In the genomic region with DNA sequence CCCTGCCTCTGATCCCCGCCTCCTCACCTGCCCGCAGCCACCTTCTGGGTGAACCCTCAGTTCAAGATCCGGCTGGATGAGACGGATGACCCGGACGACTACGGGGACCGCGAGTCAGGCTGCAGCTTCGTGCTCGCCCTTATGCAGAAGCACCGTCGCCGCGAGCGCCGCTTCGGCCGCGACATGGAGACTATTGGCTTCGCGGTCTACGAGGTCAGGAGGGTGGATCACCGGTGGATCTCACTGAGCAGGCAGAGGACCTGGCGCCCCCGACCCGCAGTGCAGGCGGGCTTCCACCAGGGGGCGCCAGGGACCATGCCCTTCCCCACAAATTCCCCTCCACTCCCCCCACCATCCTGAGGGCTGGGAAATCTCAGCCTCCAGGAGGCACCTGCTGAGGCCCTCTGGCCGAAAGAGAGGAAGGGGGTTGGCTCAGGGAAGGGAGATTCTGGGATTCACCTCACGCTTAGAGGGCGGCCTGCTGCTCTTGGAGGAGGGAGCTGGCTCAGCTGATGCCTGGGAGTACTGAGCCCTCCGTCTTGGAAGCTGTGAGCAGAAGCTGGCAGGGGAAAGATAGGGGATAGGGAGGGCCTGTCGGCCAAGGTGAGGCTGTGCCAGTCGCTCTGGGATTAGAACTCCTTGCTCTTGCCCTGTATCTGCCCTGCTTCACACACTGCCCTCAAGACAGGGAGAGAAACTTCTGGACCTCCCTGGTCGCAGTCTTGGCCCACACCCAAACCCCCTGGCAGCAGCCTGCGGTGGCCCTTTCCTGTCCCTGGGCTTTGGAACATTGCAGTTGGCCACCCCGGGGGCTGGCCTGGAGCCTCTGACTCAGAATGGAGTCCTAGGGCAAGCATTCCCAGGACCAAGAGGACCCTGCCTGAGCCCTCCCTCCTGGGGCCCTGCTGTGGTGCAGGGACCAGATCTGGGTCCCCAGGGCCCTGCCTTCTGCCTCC, we compare ENCODE assay signal across 9 cellular contexts. TPM values are rescaled to one million over a fixed set of nuclear protein-coding genes. Genes with fewer than 3 reads are reported as not detected.
DNase-seq lines count a peak whose midpoint lies in the region; ATAC-seq and TF ChIP-seq lines count a peak whose summit lies in the region.
"Had no signal": no experiment of that assay in that cellular context is flagged by ENCODE, and none has a peak within 500 bp of the region (broad histone marks: within the 10 kb centered on the region; RNA-seq: fewer than 3 reads in every experiment).

No MANE protein-coding gene starts in this region.

- H3K4me1 ChIP-seq in CD8-positive, alpha-beta T cell (ENCODE audit: insufficient read depth, low read length), result no peaks in the 10 kb centered on the region
- H3K4me1 ChIP-seq in HCT116 (ENCODE audit: control insufficient read depth in 1 of 2, insufficient read depth in 2 of 2, low read length in 2 of 2) (no peaks in the 10 kb centered on the region; a peak in 1 of 4 replicates), mammary epithelial cell (ENCODE audit: insufficient read depth, low read length) (no peaks in the 10 kb centered on the region)

- TF ChIP-seq POLR2A in HCT116 (IDR thresholded peaks at IDR 0.05; ENCODE audit: borderline replicate concordance, extremely low read depth, insufficient read depth, insufficient read length), result no peak

- H3K4me3 ChIP-seq in CD8-positive, alpha-beta T cell (ENCODE audit: low read depth, low read length), result no peak overlapping the region
- H3K4me3 ChIP-seq in HCT116 (replicated peaks in 1 of 2; ENCODE audit: low read depth in 1 of 2, low read length in 2 of 2), result no peak overlapping the region
- H3K4me3 ChIP-seq in mammary epithelial cell (replicated peaks in 1 of 3; ENCODE audit: insufficient read depth in 1 of 3, low read depth in 2 of 3, low read length in 3 of 3), result no peak overlapping the region
- no peak overlapping the region for H3K4me3 ChIP-seq in kidney epithelial cell (ENCODE audit: low read depth, low read length)

- peak; percentile 72 for TF ChIP-seq RAD21 in HCT116 (IDR thresholded peaks at IDR 0.05; ENCODE audit: low read depth)

- ATAC-seq in CD8-positive, alpha-beta T cell, result peak; percentile 75
- ATAC-seq in HCT116, result peak; percentile 86
- ATAC-seq in HG03520 (IDR thresholded peaks at IDR 0.05; ENCODE audit: unreplicated experiment), result no peak
- no peak for ATAC-seq in GM21381 (IDR thresholded peaks at IDR 0.05; ENCODE audit: unreplicated experiment)

- no peaks in the 10 kb centered on the region for H3K9me3 Mint-ChIP-seq in CD8-positive, alpha-beta T cell
- H3K9me3 Mint-ChIP-seq: T-helper 1 cell treated with Interleukin-12 subunit alpha and Interleukin-12 subunit beta and Interleukin-4 antibody, amounts not matched to agents 30 μg/mL and 1 μg/mL, for 36 hours had no signal

- H3K27ac Mint-ChIP-seq in CD8-positive, alpha-beta T cell, result no peak overlapping the region
- H3K27ac Mint-ChIP-seq: T-helper 1 cell treated with Interleukin-12 subunit alpha and Interleukin-12 subunit beta and Interleukin-4 antibody, amounts not matched to agents 30 μg/mL and 1 μg/mL, for 36 hours had no signal

- H3K9ac ChIP-seq in HCT116 (ENCODE audit: low read length) (no peak overlapping the region), mammary epithelial cell (ENCODE audit: insufficient read depth, low read length) (no peak overlapping the region)

- no peak overlapping the region for H3K4me3 Mint-ChIP-seq in CD8-positive, alpha-beta T cell
- H3K4me3 Mint-ChIP-seq: T-helper 1 cell treated with Interleukin-12 subunit alpha and Interleukin-12 subunit beta and Interleukin-4 antibody, amounts not matched to agents 30 μg/mL and 1 μg/mL, for 36 hours had no signal

- no peaks in the 10 kb centered on the region for H3K9me3 ChIP-seq in CD8-positive, alpha-beta T cell (ENCODE audit: low read length)
- H3K9me3 ChIP-seq in HCT116 (ENCODE audit: control insufficient read depth in 1 of 2, insufficient read depth in 1 of 2, low read depth in 1 of 2, low read length in 2 of 2) (no peaks in the 10 kb centered on the region), mammary epithelial cell (replicated peaks; ENCODE audit: insufficient read depth, low read length) (no peaks in the 10 kb centered on the region)

- dilution Hi-C loops in mammary epithelial cell (cut with HindIII; ENCODE audit: low sequenced_read_pairs), result no loop called here

- H3K4me2 ChIP-seq in HCT116 (ENCODE audit: low read length) (no peak overlapping the region), mammary epithelial cell (ENCODE audit: insufficient read depth, low read depth, low read length) (no peak overlapping the region)

- no peaks in the 10 kb centered on the region for H4K20me1 ChIP-seq in HCT116 (ENCODE audit: insufficient read depth)
- H4K20me1 ChIP-seq in mammary epithelial cell (ENCODE audit: insufficient read depth, low read length), result no peaks in the 10 kb centered on the region

- H3K27me3 Mint-ChIP-seq in CD8-positive, alpha-beta T cell (ENCODE audit: low read depth), result no peaks in the 10 kb centered on the region

- no peaks in the 10 kb centered on the region for H3K9me2 ChIP-seq in HCT116 (ENCODE audit: insufficient read depth)

- H2AFZ ChIP-seq in HCT116 (ENCODE audit: low read depth, low read length, poor library complexity, severe bottlenecking) (no peak overlapping the region), mammary epithelial cell (ENCODE audit: low read depth, low read length) (no peak overlapping the region)

- H3K4me1 Mint-ChIP-seq in CD8-positive, alpha-beta T cell (ENCODE audit: low read depth), result peaks cover 4% of the 10 kb centered on the region

- peaks cover 18% of the 10 kb centered on the region for H3K36me3 ChIP-seq in CD8-positive, alpha-beta T cell (ENCODE audit: insufficient read depth, low read length)
- H3K36me3 ChIP-seq in HCT116 (ENCODE audit: control insufficient read depth in 1 of 2, insufficient read depth in 2 of 2, low read length in 2 of 2), result peaks cover 15 to 47% of the 10 kb centered on the region in 2 experiments
- peaks cover 38% of the 10 kb centered on the region for H3K36me3 ChIP-seq in mammary epithelial cell (ENCODE audit: insufficient read depth, low read length)
- peaks cover 8% of the 10 kb centered on the region for H3K36me3 ChIP-seq in kidney epithelial cell (ENCODE audit: control insufficient read depth, insufficient read depth, low read length)

- TF ChIP-seq CTCF in CD8-positive, alpha-beta T cell (IDR thresholded peaks at IDR 0.05), result peak; percentile 93
- peak; percentile 71 to 96 (median 95) for TF ChIP-seq CTCF in HCT116 (IDR thresholded peaks at IDR 0.05 in 2 of 3, conservative IDR thresholded peaks at IDR 0.05 in 1 of 3; ENCODE audit: borderline replicate concordance in 1 of 3, insufficient read depth in 1 of 3, low read depth in 2 of 3, low read length in 2 of 3)
- TF ChIP-seq CTCF in mammary epithelial cell (conservative IDR thresholded peaks at IDR 0.05 in 1 of 2, IDR thresholded peaks at IDR 0.05 in 1 of 2; ENCODE audit: extremely low read depth in 1 of 2, insufficient read depth in 1 of 2, low read depth in 1 of 2, low read length in 2 of 2), result peak; percentile 54 to 76
- peak; percentile 98 for TF ChIP-seq CTCF in kidney epithelial cell (IDR thresholded peaks at IDR 0.05; ENCODE audit: insufficient read depth, low read length, poor library complexity, severe bottlenecking)

- POLR2A ChIA-PET in CD8-positive, alpha-beta T cell (lab: Charles Lee), result interaction anchor here (0.6 to 0.9 kb wide), 2 partner anchors 26 to 127 kb away, joined by 3 read pairs; no protein-coding TSS in a partner anchor
- POLR2A ChIA-PET in HCT116 (lab: Charles Lee), result no interaction called here

- CTCF ChIA-PET in CD8-positive, alpha-beta T cell (lab: Charles Lee), result interaction anchor here (0.6 to 5.4 kb wide), 16 partner anchors 9 to 301 kb away, joined by 3 to 51 read pairs (median 3); partner anchors contain the start of genes CAPN1 and CDC42EP2
- CTCF ChIA-PET in HCT116 (lab: Charles Lee), result no interaction called here
- CTCF ChIA-PET in mammary epithelial cell (lab: Charles Lee; ENCODE audit: low non-redundant PET), result no interaction called here

- 67% methylated on average over 28 of the region's 38 CpGs for WGBS in mammary epithelial cell (ENCODE audit: low coverage, missing lambda C conversion rate)

- in situ Hi-C loops in mammary epithelial cell (cut with MboI; ENCODE audit: low sequenced_read_pairs in 2 of 2), result no loop called here

- H3K27me3 ChIP-seq in CD8-positive, alpha-beta T cell (ENCODE audit: insufficient read depth, low read length), result no peaks in the 10 kb centered on the region
- H3K27me3 ChIP-seq in HCT116 (ENCODE audit: insufficient read depth, low read length) (no peaks in the 10 kb centered on the region), mammary epithelial cell (ENCODE audit: insufficient read depth, low read length) (no peaks in the 10 kb centered on the region), kidney epithelial cell (ENCODE audit: control insufficient read depth, insufficient read depth, low read length) (no peaks in the 10 kb centered on the region)

- no peaks in the 10 kb centered on the region for H3K79me2 ChIP-seq in HCT116 (ENCODE audit: insufficient read depth, low read length)
- H3K79me2 ChIP-seq in mammary epithelial cell (ENCODE audit: insufficient read depth, low read length), result peaks cover 6% of the 10 kb centered on the region

- RAD21 ChIA-PET in HCT116 (lab: Charles Lee; ENCODE audit: low non-redundant PET in 1 of 2, low total read pairs in 2 of 2, uncharacterized antibody in 2 of 2, unreplicated experiment in 2 of 2), result no interaction called here

- H3K36me3 Mint-ChIP-seq in CD8-positive, alpha-beta T cell, result peaks cover 61% of the 10 kb centered on the region

- no peak overlapping the region for H3K27ac ChIP-seq in CD8-positive, alpha-beta T cell (ENCODE audit: low read depth, low read length)
- H3K27ac ChIP-seq in HCT116 (ENCODE audit: low read depth, low read length) (no peak overlapping the region), mammary epithelial cell (ENCODE audit: insufficient read depth, low read depth, low read length) (no peak overlapping the region)

- intact Hi-C loops in CD8-positive, alpha-beta T cell (cut with DNase I, micrococcal nuclease), result loop anchor here (1.0 to 10.0 kb wide), 5 partner anchors 50 to 312 kb away; no protein-coding TSS in a partner anchor
- intact Hi-C loops in HCT116 (cut with micrococcal nuclease), result loop anchor here (2.0 kb wide), 1 partner anchor 50 kb away; no protein-coding TSS in a partner anchor
- intact Hi-C loops in mammary epithelial cell (cut with micrococcal nuclease), result loop anchor here (1.0 kb wide), 1 partner anchor 49 kb away; no protein-coding TSS in a partner anchor

- BruUV-seq in HCT116 (replicated peaks; lab: Mats Ljungman, UMichigan) (no TSS peak), mammary epithelial cell (replicated peaks; lab: Mats Ljungman, UMichigan) (no TSS peak)

- peak in 5 of 7 experiments; percentile 16 to 66 (median 48) for DNase-seq in CD8-positive, alpha-beta T cell
- no peak for DNase-seq in HCT116 (ENCODE audit: low read depth, low spot score)
- peak; percentile 29 for DNase-seq in T follicular helper cell (ENCODE audit: low read depth)
- DNase-seq in mammary epithelial cell, result no peak
- DNase-seq in kidney epithelial cell (ENCODE audit: low read depth), result no peak
- peak; percentile 74 for DNase-seq in stimulated activated CD8-positive, alpha-beta memory T cell treated with anti-CD3 and anti-CD28 coated beads, Interleukin-4, amount 100 ng/mL, for 48 hours

RNA-seq across cellular contexts. Expression of gene CAPN1, which starts 23.2 kb away (rescaled TPM):
- 10 to 100 TPM; 61.8 to 63.8 TPM for total RNA-seq in CD8-positive, alpha-beta T cell
- 279 TPM for total RNA-seq in HCT116 (2021; ENCODE audit: unreplicated experiment)
- polyA plus RNA-seq in HCT116 (2012), result 220 and 224 TPM in 2 replicates
- 100 to 1,000 TPM; 276 to 452 TPM for total RNA-seq in mammary epithelial cell
- polyA plus RNA-seq in mammary epithelial cell, result 289 TPM
- polyA minus RNA-seq in mammary epithelial cell, result 253 TPM
- 397 and 531 TPM in 2 replicates for total RNA-seq in kidney epithelial cell

RNA-seq across cellular contexts. Expression of gene SPDYC, which starts 34.9 kb away (rescaled TPM):
- not detected for total RNA-seq in CD8-positive, alpha-beta T cell
- total RNA-seq in HCT116 (2021; ENCODE audit: unreplicated experiment) (1.2 TPM), mammary epithelial cell (not detected), kidney epithelial cell (not detected in 2 replicates)
- 0.91 and 2.0 TPM in 2 replicates for polyA plus RNA-seq in HCT116 (2012)
- not detected for polyA plus RNA-seq in mammary epithelial cell
- polyA minus RNA-seq in mammary epithelial cell, result not detected

RNA-seq across cellular contexts. Expression of gene POLA2, which starts 56.8 kb away (rescaled TPM):
- total RNA-seq in CD8-positive, alpha-beta T cell, result 1 to 10 TPM; 8.5 to 9.3 TPM
- total RNA-seq in HCT116 (2021; ENCODE audit: unreplicated experiment), result 20.0 TPM
- 14.1 and 17.3 TPM in 2 replicates for polyA plus RNA-seq in HCT116 (2012)
- 10 to 100 TPM in 1 of 2 donors, 1 to 10 TPM in 1; 7.7 to 21.8 TPM for total RNA-seq in mammary epithelial cell
- 38.8 TPM for polyA plus RNA-seq in mammary epithelial cell
- polyA minus RNA-seq in mammary epithelial cell, result 62.1 TPM
- total RNA-seq in kidney epithelial cell, result 8.9 and 11.5 TPM in 2 replicates

Comparison
In these comparisons a context has a peak if more than half of its experiments do, and no peak if none do; other contexts are left out.
1. ATAC-seq: peak in CD8-positive, alpha-beta T cell (single experiment) and HCT116 (single experiment); none in HG03520 (single experiment) and GM21381 (single experiment).
2. DNase-seq: peak in CD8-positive, alpha-beta T cell (5 of 7), T follicular helper cell (single experiment) and stimulated activated CD8-positive, alpha-beta memory T cell treated with anti-CD3 and anti-CD28 coated beads, Interleukin-4, amount 100 ng/mL, for 48 hours (single experiment); none in HCT116 (single experiment), mammary epithelial cell (single experiment) and kidney epithelial cell (single experiment).
3. Peak in every context shown above with its lines, with median percentiles within 50 percentile points of each other: CTCF ChIP-seq.